ENCODE assay signal across 28 cellular contexts in the genomic region with DNA sequence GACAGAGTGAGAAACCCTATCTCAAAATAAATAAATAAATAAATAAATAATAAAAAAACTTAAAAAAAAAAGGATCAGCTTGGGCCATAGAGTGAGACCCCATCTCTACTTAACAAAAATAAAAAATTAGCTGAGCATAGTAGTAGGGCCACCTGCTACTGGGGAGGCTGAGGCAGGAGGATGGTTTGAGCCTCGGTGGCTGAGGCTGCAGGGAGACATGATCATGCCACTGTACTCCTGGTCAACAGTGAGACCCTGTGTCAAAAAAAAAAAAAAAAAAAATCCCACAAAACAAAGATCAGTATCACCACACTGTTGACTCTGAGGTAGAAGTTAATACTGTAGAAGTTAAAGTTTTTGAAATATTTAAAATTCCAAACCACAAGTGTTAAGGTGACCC.
"Had no signal": no experiment of that assay in that cellular context is flagged by ENCODE, and none has a peak within 500 bp of the region (broad histone marks: within the 10 kb centered on the region; RNA-seq: fewer than 3 reads in every experiment).

No MANE protein-coding gene starts in this region.

- H3K27ac ChIP-seq: neural progenitor cell, ovary, parathyroid adenoma, psoas muscle, skin epidermis, spleen, suprapubic skin, testis, tibial artery, transverse colon, upper lobe of right lung had no signal

- H3K4me3 ChIP-seq: neural progenitor cell, ovary, psoas muscle, skin epidermis, smooth muscle cell, spleen, suprapubic skin, testis, tibial artery, transverse colon, upper lobe of right lung, uterus had no signal

- H3K36me3 ChIP-seq: neural progenitor cell, ovary, tibial artery, upper lobe of right lung, uterus had no signal

- H3K79me2 ChIP-seq: parathyroid adenoma had no signal

- H3K4me1 ChIP-seq: neural progenitor cell, parathyroid adenoma, spleen, suprapubic skin, testis, transverse colon, upper lobe of right lung, uterus had no signal

- ATAC-seq: natural killer cell; psoas muscle; right cardiac atrium; sciatic nerve; stimulated activated memory B cell treated with anti-CD40 and anti-IgM and Interleukin-4, amounts not matched to agents 10 μg/mL and 1 μg/mL and 100 μg/mL, for 72 hours; stimulated activated naive CD8-positive, alpha-beta T cell treated with anti-CD3 and anti-CD28 coated beads, Interleukin-15, amount 100 ng/mL, for 72 hours; stimulated activated naive CD8-positive, alpha-beta T cell treated with anti-CD3 and anti-CD28 coated beads, Interleukin-15, Interleukin-2, amounts not matched to agents 100 U/mL and 50 U/mL, for 24 hours; upper lobe of right lung had no signal

- H3K9ac ChIP-seq: neural progenitor cell, parathyroid adenoma had no signal

- H2AFZ ChIP-seq: neural progenitor cell, parathyroid adenoma had no signal

- H3K9me3 ChIP-seq: ovary, psoas muscle, spleen, suprapubic skin, testis, tibial artery, transverse colon, upper lobe of right lung, uterus had no signal

- DNase-seq: natural killer cell; occipital lobe; ovary; posterior cingulate gyrus; psoas muscle; right cardiac atrium; spleen; stimulated activated CD4-positive, alpha-beta T cell treated with anti-CD3 and anti-CD28 coated beads, Interleukin-12 subunit alpha, Interleukin-12 subunit beta, amount 100 ng/mL, for 4 hours; stimulated activated CD4-positive, alpha-beta T cell treated with anti-CD3 and anti-CD28 coated beads, Interleukin-1b, Interleukin-23, amount 100 ng/mL, for 48 hours; stimulated activated CD4-positive, alpha-beta T cell treated with anti-CD3 and anti-CD28 coated beads, Interleukin-4, amount 100 ng/mL, for 1 hour; stimulated activated CD4-positive, alpha-beta T cell treated with anti-CD3 and anti-CD28 coated beads, Interleukin-4, amount 100 ng/mL, for 4 hours; stimulated activated CD8-positive, alpha-beta memory T cell treated with anti-CD3 and anti-CD28 coated beads, Interleukin-4, amount 100 ng/mL, for 48 hours; stimulated activated naive CD4-positive, alpha-beta T cell; stimulated activated naive CD8-positive, alpha-beta T cell treated with anti-CD3 and anti-CD28 coated beads, Interleukin-15, amount 100 ng/mL, for 72 hours; stimulated activated naive CD8-positive, alpha-beta T cell treated with anti-CD3 and anti-CD28 coated beads, Interleukin-15, Interleukin-2, amounts not matched to agents 100 U/mL and 50 U/mL, for 24 hours; substantia nigra; testis; tibial artery; transverse colon; upper lobe of right lung; uterus had no signal

- H3K27me3 ChIP-seq: neural progenitor cell, ovary, spleen, suprapubic skin, testis, tibial artery, transverse colon, upper lobe of right lung, uterus had no signal

- H3K4me2 ChIP-seq: neural progenitor cell, smooth muscle cell had no signal
